ENCODE assay signal across 8 cellular contexts in the genomic region with DNA sequence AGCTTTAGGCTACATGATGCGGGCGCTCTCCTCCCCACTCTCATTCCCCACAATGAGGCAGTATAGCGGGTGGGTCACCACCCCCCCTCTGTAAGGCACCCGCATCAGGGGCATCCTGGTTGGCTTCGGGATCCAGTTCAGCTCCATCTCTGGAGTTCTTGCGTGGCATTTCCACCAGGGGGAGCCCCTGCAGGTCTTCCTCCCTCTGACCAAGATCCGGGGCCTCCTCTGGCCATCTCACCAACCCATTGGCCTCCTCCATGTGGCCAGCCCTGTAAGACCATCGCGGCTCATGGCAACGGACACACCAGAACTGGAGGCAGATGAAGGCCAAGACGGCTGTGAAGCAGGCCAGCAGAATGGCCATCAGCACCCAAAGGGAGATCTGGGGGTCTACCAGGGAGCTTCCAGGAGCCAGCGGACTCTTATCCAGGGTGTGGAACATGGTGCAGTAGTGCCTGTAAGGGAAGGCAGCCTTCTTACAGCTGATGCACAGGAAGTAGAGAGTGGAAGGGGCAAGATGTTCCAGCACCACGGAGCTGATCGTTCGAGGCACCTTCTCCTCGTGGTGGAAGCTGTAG.
DNase-seq lines count a peak whose midpoint lies in the region; ATAC-seq and TF ChIP-seq lines count a peak whose summit lies in the region.

No MANE protein-coding gene starts in this region.

- H3K9me3 Mint-ChIP-seq in activated CD4-positive, alpha-beta memory T cell treated with anti-CD3 and anti-CD28 coated beads for 36 hours: no peaks in the 10 kb centered on the region

- H3K4me3 Mint-ChIP-seq in activated CD4-positive, alpha-beta memory T cell treated with anti-CD3 and anti-CD28 coated beads for 36 hours: no peak overlapping the region

- ATAC-seq in foreskin keratinocyte: peak; percentile 68
- no peak for ATAC-seq in HG03045 (IDR thresholded peaks at IDR 0.05; ENCODE audit: unreplicated experiment)
- no peak for ATAC-seq in HG03095 (IDR thresholded peaks at IDR 0.05; ENCODE audit: unreplicated experiment)

- peaks cover 39% of the 10 kb centered on the region for H3K4me1 Mint-ChIP-seq in activated CD4-positive, alpha-beta memory T cell treated with anti-CD3 and anti-CD28 coated beads for 36 hours (ENCODE audit: low read depth)

- intact Hi-C loops in activated CD4-positive, alpha-beta memory T cell treated with anti-CD3 and anti-CD28 coated beads for 36 hours (cut with micrococcal nuclease): loop anchor here (5.0 kb wide), 1 partner anchor 134 kb away; no protein-coding TSS in a partner anchor

- POLR2A ChIA-PET in activated CD4-positive, alpha-beta memory T cell treated with anti-CD3 and anti-CD28 coated beads for 36 hours (lab: Charles Lee): interaction anchor here (1.0 kb wide), 1 partner anchor 9 kb away, joined by 3 read pairs; no protein-coding TSS in a partner anchor

- H3K27me3 ChIP-seq in HL-60 (ENCODE audit: insufficient read depth, poor library complexity, severe bottlenecking): no peaks in the 10 kb centered on the region
- no peaks in the 10 kb centered on the region for H3K27me3 ChIP-seq in foreskin keratinocyte

- H3K4me3 ChIP-seq in HL-60 (replicated peaks; ENCODE audit: insufficient read depth, low read length): no peak overlapping the region

- CTCF ChIA-PET in activated CD4-positive, alpha-beta memory T cell treated with anti-CD3 and anti-CD28 coated beads for 36 hours (lab: Charles Lee): interaction anchor here (0.6 to 12.7 kb wide), 30 partner anchors 10 to 475 kb away, joined by 3 to 161 read pairs (median 4); a partner anchor contains a TSS

- peaks cover 73% of the 10 kb centered on the region for H3K36me3 Mint-ChIP-seq in activated CD4-positive, alpha-beta memory T cell treated with anti-CD3 and anti-CD28 coated beads for 36 hours

- DNase-seq in D341Med (ENCODE audit: low spot score) (peak; percentile 65), HL-60 (ENCODE audit: low read depth in 1 of 2, low spot score in 1 of 2) (peak in 1 of 2 experiments; percentile 8), foreskin keratinocyte (no peak), putamen (ENCODE audit: low spot score) (no peak)
- DNase-seq in activated CD4-positive, alpha-beta memory T cell treated with anti-CD3 and anti-CD28 coated beads for 36 hours: peak; percentile 52
- DNase-seq in stimulated activated CD4-positive, alpha-beta T cell treated with anti-CD3 and anti-CD28 coated beads, Interleukin-4, amount 100 ng/mL, for 24 hours: peak; percentile 39

- no peaks in the 10 kb centered on the region for H3K4me1 ChIP-seq in foreskin keratinocyte

- H3K27ac ChIP-seq in HL-60 (replicated peaks): no peak overlapping the region
- H3K27ac ChIP-seq in foreskin keratinocyte: no peak overlapping the region

- TF ChIP-seq CTCF in HL-60 (IDR thresholded peaks at IDR 0.05; ENCODE audit: insufficient read depth, low read length): peak; percentile 40
- TF ChIP-seq CTCF in foreskin keratinocyte (conservative IDR thresholded peaks at IDR 0.05): peak; percentile 64

- peak overlapping the region; percentile 91 for H3K27ac Mint-ChIP-seq in activated CD4-positive, alpha-beta memory T cell treated with anti-CD3 and anti-CD28 coated beads for 36 hours

- no peaks in the 10 kb centered on the region for H3K27me3 Mint-ChIP-seq in activated CD4-positive, alpha-beta memory T cell treated with anti-CD3 and anti-CD28 coated beads for 36 hours

Comparison
In these comparisons a context has a peak if more than half of its experiments do, and no peak if none do; other contexts are left out.
1. DNase-seq: peak in D341Med (single experiment), activated CD4-positive, alpha-beta memory T cell treated with anti-CD3 and anti-CD28 coated beads for 36 hours (single experiment) and stimulated activated CD4-positive, alpha-beta T cell treated with anti-CD3 and anti-CD28 coated beads, Interleukin-4, amount 100 ng/mL, for 24 hours (single experiment); none in foreskin keratinocyte (0 of 2) and putamen (single experiment).